8 cellular contexts compared by ENCODE assay signal in genomic region chr5:177336112-177336511, GRCh38.
DNase-seq lines count a peak whose midpoint lies in the region; ATAC-seq and TF ChIP-seq lines count a peak whose summit lies in the region.

No MANE protein-coding gene starts in this region.

- no peak overlapping the region for H3K4me3 ChIP-seq in GM12864 (ENCODE audit: low read depth, low read length)

- ATAC-seq in HG02798 (IDR thresholded peaks at IDR 0.05; ENCODE audit: poor library complexity, unreplicated experiment) (no peak), GM18502 (IDR thresholded peaks at IDR 0.05; ENCODE audit: poor library complexity, unreplicated experiment) (no peak)

- DNase-seq in 8988T (peak; percentile 83), GM12864 (ENCODE audit: low read depth) (no peak), RKO (ENCODE audit: low spot score) (peak; percentile 41), glomerular visceral epithelial cell (ENCODE audit: extremely low spot score) (peak; percentile 44), cortex of kidney (lab: John Stamatoyannopoulos, UW) (no peak), NCI-H1436 treated with DMSO at 0.1 percent for 48 hours (lab: John Stamatoyannopoulos, UW) (no peak)

- TF ChIP-seq CTCF in GM12864 (IDR thresholded peaks at IDR 0.05; ENCODE audit: low read depth, low read length, missing control alignments), result peak; percentile 41

Comparison
In these comparisons a context has a peak if more than half of its experiments do, and no peak if none do; other contexts are left out.
1. DNase-seq: peak in 8988T (single experiment), RKO (single experiment) and glomerular visceral epithelial cell (single experiment); none in GM12864 (single experiment), cortex of kidney (single experiment) and NCI-H1436 treated with DMSO at 0.1 percent for 48 hours (single experiment).